Comparison of ENCODE assay signal across 11 cellular contexts in the genomic region with DNA sequence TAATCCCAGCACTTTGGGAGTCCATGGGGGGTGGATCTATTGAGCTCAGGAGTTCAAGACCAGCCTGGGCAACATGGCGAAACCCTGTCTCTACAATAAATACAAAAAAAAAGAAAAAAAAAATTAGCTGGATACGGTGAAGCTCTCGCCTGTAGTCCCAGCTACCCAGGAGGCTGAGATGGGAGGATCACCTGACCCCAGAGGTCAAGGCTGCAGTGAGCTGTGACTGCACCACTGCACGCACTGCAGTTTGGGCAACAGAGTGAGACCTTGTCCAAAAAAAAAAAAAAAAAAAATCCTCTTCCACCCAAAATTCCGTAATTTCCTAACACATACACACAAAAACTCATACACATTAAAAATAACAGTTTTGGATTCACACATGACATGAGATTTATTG. TPM values are rescaled to one million over a fixed set of nuclear protein-coding genes. Genes with fewer than 3 reads are reported as not detected.
DNase-seq lines count a peak whose midpoint lies in the region; ATAC-seq and TF ChIP-seq lines count a peak whose summit lies in the region.
"Had no signal": no experiment of that assay in that cellular context is flagged by ENCODE, and none has a peak within 500 bp of the region (broad histone marks: within the 10 kb centered on the region; RNA-seq: fewer than 3 reads in every experiment).

No MANE protein-coding gene starts in this region.

- H3K4me3 ChIP-seq in HEK293 (ENCODE audit: low read depth, low read length) (no peak overlapping the region), brain microvascular endothelial cell (ENCODE audit: low read depth, low read length) (no peak overlapping the region)
- H3K4me3 ChIP-seq: A549, BLaER1 had no signal

- no peaks in the 10 kb centered on the region for H3K9me3 Mint-ChIP-seq in HFFc6
- H3K9me3 Mint-ChIP-seq in neural crest cell, result no peaks in the 10 kb centered on the region

- in situ Hi-C loops in brain microvascular endothelial cell (cut with HindIII; ENCODE audit: low pct_ligation_motif_present, low sequenced_read_pairs), result no loop called here

- POLR2A ChIA-PET in HEK293 (lab: Yijun Ruan, JAX), result no interaction called here

- ATAC-seq in esophagus mucosa, result no peak
- ATAC-seq: A549, HCT116 had no signal

- no peak for TF ChIP-seq CTCF in HEK293 (tag by site-specific recombination; IDR thresholded peaks at IDR 0.05)
- no peak for TF ChIP-seq CTCF in HFFc6 (IDR thresholded peaks at IDR 0.05)
- no peak for TF ChIP-seq CTCF in neural crest cell (conservative IDR thresholded peaks at IDR 0.05)
- TF ChIP-seq CTCF in brain microvascular endothelial cell (IDR thresholded peaks at IDR 0.05; ENCODE audit: low read depth, low read length, missing control alignments), result no peak

- DNase-seq in HFFc6 (no peak), kidney tubule cell (ENCODE audit: low spot score) (peak; percentile 26), neural crest cell (ENCODE audit: low read depth, low spot score) (no peak), brain microvascular endothelial cell (no peak), anterior cingulate cortex (lab: John Stamatoyannopoulos, UW) (no peak)
- DNase-seq: AML-193 had no signal

- H3K9me3 ChIP-seq in HEK293 (ENCODE audit: control insufficient read depth, insufficient read depth, low read depth, low read length), result no peaks in the 10 kb centered on the region
- H3K9me3 ChIP-seq: A549, BLaER1 had no signal

- H3K4me1 Mint-ChIP-seq in HFFc6 (ENCODE audit: low read depth) (peaks cover 32% of the 10 kb centered on the region), neural crest cell (peaks cover 34% of the 10 kb centered on the region)

- H3K27ac ChIP-seq in HEK293 (ENCODE audit: extremely low read depth, low read depth, low read length) (no peak overlapping the region), brain microvascular endothelial cell (no peak overlapping the region)
- H3K27ac ChIP-seq: A549, BLaER1 had no signal

- H3K27ac Mint-ChIP-seq in HFFc6 (no peak overlapping the region), neural crest cell (ENCODE audit: unreplicated experiment) (no peak overlapping the region)

- CTCF ChIA-PET in HEK293 (lab: Yijun Ruan, JAX), result interaction anchor here (0.8 kb wide), 1 partner anchor 19 kb away, joined by 3 read pairs; no protein-coding TSS in a partner anchor

- H3K36me3 ChIP-seq in HEK293 (ENCODE audit: control insufficient read depth in 2 of 2, insufficient read depth in 1 of 2, low read length in 2 of 2) (no peaks in the 10 kb centered on the region), brain microvascular endothelial cell (replicated peaks) (no peaks in the 10 kb centered on the region)
- H3K36me3 ChIP-seq: BLaER1 had no signal

- H3K4me3 Mint-ChIP-seq in HFFc6, result peak overlapping the region; percentile 99; the same call in 1 of the 2 replicates
- H3K4me3 Mint-ChIP-seq in neural crest cell, result peak overlapping the region; percentile 39

- no peaks in the 10 kb centered on the region for H3K4me1 ChIP-seq in HEK293 (ENCODE audit: control insufficient read depth, insufficient read depth, low read length)

- H3K36me3 Mint-ChIP-seq in HFFc6 (ENCODE audit: low read depth), result no peaks in the 10 kb centered on the region
- H3K36me3 Mint-ChIP-seq in neural crest cell (ENCODE audit: low read depth), result no peaks in the 10 kb centered on the region

- no peaks in the 10 kb centered on the region for H3K27me3 ChIP-seq in brain microvascular endothelial cell (replicated peaks)
- H3K27me3 ChIP-seq: BLaER1 had no signal

- H3K27me3 Mint-ChIP-seq in HFFc6 (ENCODE audit: insufficient read depth), result no peaks in the 10 kb centered on the region; the same call in 1 of the 2 replicates
- no peaks in the 10 kb centered on the region for H3K27me3 Mint-ChIP-seq in neural crest cell (ENCODE audit: low read depth)

TF ChIP-seq in HEK293, 187 proteins besides CTCF, POLR2A, EP300 and RAD21:
- TF ChIP-seq ZNF600 (tag by site-specific recombination; IDR thresholded peaks at IDR 0.05), result peak; percentile 21; the same call in 1 of the 2 replicates
- 0 out of 2 replicates have a peak, but pooled peaks have one; percentile 41 for TF ChIP-seq ZNF362 (tag by site-specific recombination; IDR thresholded peaks at IDR 0.05)
- TF ChIP-seq PRDM4 (tag by site-specific recombination; IDR thresholded peaks at IDR 0.05), result no peak
TF ChIP-seq in HEK293: peak in this region for 2.

RNA-seq across cellular contexts. Expression of gene ANO10, which starts 2.2 kb away (rescaled TPM):
- total RNA-seq in HFFc6 (2021; fragmentation: NEBNext Ultra II Directional; extraction: Animal tissue kit (Norgen Biotek cat#: 25700)), result 100 to 1,000 TPM in 1 of 6 experiments, 10 to 100 TPM in 5; 78.3 to 103 (median 90.8) TPM
- total RNA-seq in neural crest cell (32.0 and 33.7 TPM in 2 replicates), esophagus mucosa (24.8 TPM)
